Comparison of ENCODE assay signal across 14 cellular contexts in the genomic region with DNA sequence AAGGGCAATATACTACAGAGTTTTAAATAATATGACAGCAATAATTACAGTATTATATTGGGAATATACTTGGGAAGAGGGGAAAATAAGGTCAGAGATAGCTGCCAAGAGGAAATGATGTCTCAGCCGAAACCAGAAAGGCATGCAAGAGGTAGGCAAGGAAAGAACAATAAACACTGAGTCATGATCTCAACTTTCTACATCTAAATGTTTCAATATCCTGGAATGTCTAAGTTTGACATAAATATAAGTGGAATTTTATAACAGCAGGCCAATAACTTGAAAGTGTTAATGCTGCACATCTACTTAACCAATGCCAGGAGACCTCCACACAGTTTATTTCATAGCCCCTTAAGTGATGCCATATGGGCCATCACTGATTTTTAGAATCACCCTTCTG.
DNase-seq lines count a peak whose midpoint lies in the region; ATAC-seq and TF ChIP-seq lines count a peak whose summit lies in the region.
"Had no signal": no experiment of that assay in that cellular context is flagged by ENCODE, and none has a peak within 500 bp of the region (broad histone marks: within the 10 kb centered on the region; RNA-seq: fewer than 3 reads in every experiment).

No MANE protein-coding gene starts in this region.

- H3K4me1 ChIP-seq in sigmoid colon = peaks cover 0 to 9% (median 0%) of the 10 kb centered on the region in 4 donors
- H3K4me1 ChIP-seq: lower lobe of right lung, transverse colon had no signal

- DNase-seq in GM03348 (ENCODE audit: low spot score) (peak; percentile 67), SK-N-MC (ENCODE audit: low read depth, low spot score) (peak; percentile 12), fibroblast of gingiva (ENCODE audit: low read depth) (peak; percentile 78), retinal pigment epithelial cell (ENCODE audit: low read depth) (peak; percentile 71), sigmoid colon (no peak), cerebellum (ENCODE audit: low spot score) (no peak)
- no peak for DNase-seq in effector CD8-positive, alpha-beta T cell (lab: John Stamatoyannopoulos, UW)
- DNase-seq: activated T-cell treated with anti-CD3 and anti-CD28 coated beads for 4 hours, caudate nucleus, head of caudate nucleus, lower lobe of right lung, NCI-H1694 treated with DMSO at 0.1 percent for 48 hours, transverse colon had no signal

- no peak overlapping the region for H3K9ac ChIP-seq in SK-N-MC (ENCODE audit: insufficient read length)

- TF ChIP-seq CTCF in retinal pigment epithelial cell (conservative IDR thresholded peaks at IDR 0.05; ENCODE audit: low read depth, low read length) = no peak
- no peak for TF ChIP-seq CTCF in sigmoid colon (IDR thresholded peaks at IDR 0.05)

- peak overlapping the region; percentile 48; the same call in 1 of the 2 replicates for H3K27ac ChIP-seq in SK-N-MC
- H3K27ac ChIP-seq in sigmoid colon = no peak overlapping the region
- H3K27ac ChIP-seq: lower lobe of right lung, transverse colon had no signal

- no peaks in the 10 kb centered on the region for H3K27me3 ChIP-seq in sigmoid colon
- H3K27me3 ChIP-seq: transverse colon had no signal

- H3K4me3 ChIP-seq in SK-N-MC = peak overlapping the region; percentile 15
- H3K4me3 ChIP-seq in retinal pigment epithelial cell (ENCODE audit: low read length) = no peak overlapping the region
- no peak overlapping the region for H3K4me3 ChIP-seq in sigmoid colon
- H3K4me3 ChIP-seq: lower lobe of right lung, transverse colon had no signal

- intact Hi-C loops in sigmoid colon (cut with DNase I) = no loop called here

- 15 to 58% methylated on average over 1 of the region's 1 CpG for WGBS in sigmoid colon, 2 donors

- H3K9me3 ChIP-seq in SK-N-MC (ENCODE audit: low read depth, low read length) = no peaks in the 10 kb centered on the region
- H3K9me3 ChIP-seq in sigmoid colon = no peaks in the 10 kb centered on the region
- H3K9me3 ChIP-seq: lower lobe of right lung, transverse colon had no signal

- ATAC-seq in HG03280 (IDR thresholded peaks at IDR 0.05; ENCODE audit: unreplicated experiment) = no peak

- H3K36me3 ChIP-seq in SK-N-MC (ENCODE audit: insufficient read depth, low read length) (no peaks in the 10 kb centered on the region), sigmoid colon (no peaks in the 10 kb centered on the region)
- H3K36me3 ChIP-seq: lower lobe of right lung, transverse colon had no signal

- TF ChIP-seq EP300 in sigmoid colon (IDR thresholded peaks at IDR 0.05) = no peak

- TF ChIP-seq POLR2A in sigmoid colon (IDR thresholded peaks at IDR 0.05) = no peak

Comparison
In these comparisons a context has a peak if more than half of its experiments do, and no peak if none do; other contexts are left out.
1. DNase-seq: peak in GM03348 (single experiment), SK-N-MC (single experiment), fibroblast of gingiva (single experiment) and retinal pigment epithelial cell (single experiment); none in effector CD8-positive, alpha-beta T cell (single experiment), sigmoid colon (single experiment) and cerebellum (single experiment).